ENCODE assay signal across 16 cellular contexts in the genomic region with DNA sequence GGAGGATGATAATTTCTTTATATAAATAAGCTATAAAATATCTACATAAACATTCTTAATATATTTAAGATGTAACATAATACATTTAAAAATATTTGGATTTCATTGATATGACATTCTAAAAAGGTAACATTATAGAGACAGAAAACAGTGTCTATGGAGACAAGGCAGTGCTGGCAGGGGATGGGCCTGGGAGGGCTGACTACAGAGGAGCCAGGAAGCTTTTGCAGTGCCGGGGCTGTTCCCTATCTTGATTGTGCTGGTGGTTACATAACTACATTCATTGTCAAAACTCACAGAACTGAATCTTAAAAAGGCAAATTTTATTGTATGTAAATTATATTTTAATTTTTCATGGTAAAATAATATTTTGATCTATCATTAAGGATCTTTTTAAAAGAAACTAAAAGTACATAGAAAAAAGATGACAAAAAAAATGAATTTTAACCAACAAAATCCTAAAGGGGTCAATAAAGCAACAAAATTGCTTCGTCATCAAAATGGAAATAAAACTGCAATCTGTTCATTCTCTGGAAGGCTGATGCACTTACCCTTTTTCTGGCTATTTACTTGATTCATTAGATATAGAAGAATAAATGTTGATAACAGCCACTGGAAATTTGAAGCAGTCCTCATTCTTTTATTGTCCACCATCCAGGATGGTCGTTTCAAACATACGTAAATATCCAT. TPM values are rescaled to one million over a fixed set of nuclear protein-coding genes. Genes with fewer than 3 reads are reported as not detected.
"Had no signal": no experiment of that assay in that cellular context is flagged by ENCODE, and none has a peak within 500 bp of the region (broad histone marks: within the 10 kb centered on the region; RNA-seq: fewer than 3 reads in every experiment).

No MANE protein-coding gene starts in this region.

- DNase-seq: activated CD4-positive, alpha-beta T cell treated with anti-CD3 and anti-CD28 coated beads, Interleukin-2, amount 10 ng/mL, durations not matched to agents 24 days and 14 days; activated naive CD4-positive, alpha-beta T cell treated with anti-CD3 and anti-CD28 coated beads, Interleukin-2, amount 10 ng/mL, durations not matched to agents 7 days and 5 days; colonic mucosa; natural killer cell; spleen; stimulated activated CD4-positive, alpha-beta T cell treated with anti-CD3 and anti-CD28 coated beads, Interleukin-1b, Interleukin-23, amount 100 ng/mL, for 48 hours; stimulated activated naive B cell treated with anti-CD40 and anti-IgM and Interleukin-4, amounts not matched to agents 10 μg/mL and 1 μg/mL and 100 μg/mL, for 72 hours; T-cell; T1000; transverse colon had no signal

- ATAC-seq: activated T-helper 17 cell treated with anti-CD3 and anti-CD28 coated beads, Interleukin-2, amount 50 U/mL, for 72 hours; natural killer cell; sciatic nerve; stimulated activated naive B cell treated with anti-CD40 and anti-IgM and Interleukin-4, amounts not matched to agents 10 μg/mL and 1 μg/mL and 100 μg/mL, for 72 hours; T-cell; WTC11 had no signal

- H3K9me3 ChIP-seq: colonic mucosa, prostate gland, transverse colon had no signal

- H3K27me3 ChIP-seq: cardiac muscle cell, colonic mucosa, transverse colon had no signal

- H3K27ac ChIP-seq: cardiac muscle cell, colonic mucosa, prostate gland, spleen, transverse colon had no signal

- H3K4me3 ChIP-seq: cardiac muscle cell, colonic mucosa, lung, prostate gland, spleen, transverse colon had no signal

- H3K36me3 ChIP-seq: colonic mucosa, prostate gland, transverse colon had no signal

- H3K4me1 ChIP-seq: colonic mucosa had no signal

RNA-seq across cellular contexts. Expression of gene LIFR, which starts 26.3 kb away (rescaled TPM):
- total RNA-seq: natural killer cell had no signal
